ENCODE assay signal across 9 cellular contexts in genomic region chr1:174726167-174726879, GRCh38.
A peak's percentile ranks its signal among the peaks of the same experiment; 100 is the strongest.
DNase-seq lines count a peak whose midpoint lies in the region; FAIRE-seq and TF ChIP-seq lines count a peak whose summit lies in the region.
"Had no signal": no experiment of that assay in that cellular context is flagged by ENCODE, and none has a peak within 500 bp of the region (broad histone marks: within the 10 kb centered on the region; RNA-seq: fewer than 3 reads in every experiment).

No MANE protein-coding gene starts in this region.

- no peak overlapping the region for H3K4me3 ChIP-seq in endodermal cell (ENCODE audit: low read length)
- H3K4me3 ChIP-seq in retinal pigment epithelial cell (ENCODE audit: low read length), result no peak overlapping the region

- no peaks in the 10 kb centered on the region for H3K27me3 ChIP-seq in endodermal cell (ENCODE audit: control insufficient read depth, insufficient read depth, low read length, poor library complexity, severe bottlenecking)

- no peaks in the 10 kb centered on the region for H3K9me3 ChIP-seq in endodermal cell (ENCODE audit: control insufficient read depth, low read length)

- WGBS in endodermal cell (ENCODE audit: insufficient coverage in 1 of 2, insufficient read length in 1 of 2), 2 experiments, result 91 to 100% methylated on average over 1 of the region's 2 CpGs

- H3K4me1 Mint-ChIP-seq in endodermal cell, result peaks cover 4% of the 10 kb centered on the region
- no peaks in the 10 kb centered on the region for H3K4me1 Mint-ChIP-seq in activated naive CD4-positive, alpha-beta T cell treated with anti-CD3 and anti-CD28 coated beads, Interleukin-2, amount 10 ng/mL, durations not matched to agents 7 days and 5 days

- TF ChIP-seq CTCF in endodermal cell (conservative IDR thresholded peaks at IDR 0.05) (peak; percentile 79), retinal pigment epithelial cell (conservative IDR thresholded peaks at IDR 0.05; ENCODE audit: low read depth, low read length) (peak; percentile 50)

- no peak overlapping the region for H3K27ac ChIP-seq in endodermal cell (ENCODE audit: low read depth, low read length)

- H3K27ac Mint-ChIP-seq in endodermal cell, result no peak overlapping the region
- no peak overlapping the region for H3K27ac Mint-ChIP-seq in activated naive CD4-positive, alpha-beta T cell treated with anti-CD3 and anti-CD28 coated beads, Interleukin-2, amount 10 ng/mL, durations not matched to agents 7 days and 5 days

- no peak overlapping the region for H3K4me3 Mint-ChIP-seq in endodermal cell
- H3K4me3 Mint-ChIP-seq in activated naive CD4-positive, alpha-beta T cell treated with anti-CD3 and anti-CD28 coated beads, Interleukin-2, amount 10 ng/mL, durations not matched to agents 7 days and 5 days, result no peak overlapping the region
- H3K4me3 Mint-ChIP-seq: CD4-positive, alpha-beta memory T cell had no signal

- H3K27me3 Mint-ChIP-seq in endodermal cell (ENCODE audit: insufficient read depth), result no peaks in the 10 kb centered on the region
- no peaks in the 10 kb centered on the region for H3K27me3 Mint-ChIP-seq in activated naive CD4-positive, alpha-beta T cell treated with anti-CD3 and anti-CD28 coated beads, Interleukin-2, amount 10 ng/mL, durations not matched to agents 7 days and 5 days
- H3K27me3 Mint-ChIP-seq: CD4-positive, alpha-beta memory T cell had no signal

- no peak for FAIRE-seq in urothelium cell line (lab: Jason Lieb, UNC)

- H3K9me3 Mint-ChIP-seq in endodermal cell, result no peaks in the 10 kb centered on the region
- H3K9me3 Mint-ChIP-seq in activated naive CD4-positive, alpha-beta T cell treated with anti-CD3 and anti-CD28 coated beads, Interleukin-2, amount 10 ng/mL, durations not matched to agents 7 days and 5 days, result no peaks in the 10 kb centered on the region
- H3K9me3 Mint-ChIP-seq: CD4-positive, alpha-beta memory T cell had no signal

- peak; percentile 17 for DNase-seq in NCI-H1436 (lab: John Stamatoyannopoulos, UW)
- DNase-seq in NCI-H1436 treated with DMSO at 0.1 percent for 48 hours (lab: John Stamatoyannopoulos, UW), result no peak
- peak; percentile 43 for DNase-seq in NCI-H2227 (lab: John Stamatoyannopoulos, UW; ENCODE audit: unreplicated experiment)
- DNase-seq in endodermal cell, result no peak
- DNase-seq in retinal pigment epithelial cell (ENCODE audit: low read depth), result peak; percentile 7
- DNase-seq in OCI-M2 (lab: John Stamatoyannopoulos, UW; ENCODE audit: unreplicated experiment), result no peak
- DNase-seq in activated naive CD4-positive, alpha-beta T cell treated with anti-CD3 and anti-CD28 coated beads, Interleukin-2, amount 10 ng/mL, durations not matched to agents 7 days and 5 days, result no peak
- DNase-seq in urothelium cell line (ENCODE audit: low spot score), result no peak

- H3K9ac ChIP-seq in endodermal cell (ENCODE audit: extremely low read depth, low read length, poor library complexity, severe bottlenecking), result no peak overlapping the region

- H3K36me3 ChIP-seq in endodermal cell (ENCODE audit: control insufficient read depth, insufficient read depth, low read length), result no peaks in the 10 kb centered on the region

- no peaks in the 10 kb centered on the region for H3K36me3 Mint-ChIP-seq in endodermal cell (ENCODE audit: low read depth)
- no peaks in the 10 kb centered on the region for H3K36me3 Mint-ChIP-seq in activated naive CD4-positive, alpha-beta T cell treated with anti-CD3 and anti-CD28 coated beads, Interleukin-2, amount 10 ng/mL, durations not matched to agents 7 days and 5 days

- CTCF ChIA-PET in activated naive CD4-positive, alpha-beta T cell treated with anti-CD3 and anti-CD28 coated beads, Interleukin-2, amount 10 ng/mL, durations not matched to agents 7 days and 5 days (lab: Charles Lee), result interaction anchor here (0.7 to 3.3 kb wide), 4 partner anchors 10 to 468 kb away, joined by 3 to 18 read pairs (median 5); no protein-coding TSS in a partner anchor

- H3K4me1 ChIP-seq in endodermal cell (ENCODE audit: control insufficient read depth, insufficient read depth, low read length), result no peaks in the 10 kb centered on the region

Comparison
In these comparisons a context has a peak if more than half of its experiments do, and no peak if none do; other contexts are left out.
1. DNase-seq: peak in NCI-H1436 (single experiment), NCI-H2227 (single experiment) and retinal pigment epithelial cell (single experiment); none in NCI-H1436 treated with DMSO at 0.1 percent for 48 hours (single experiment), endodermal cell (single experiment), OCI-M2 (single experiment), activated naive CD4-positive, alpha-beta T cell treated with anti-CD3 and anti-CD28 coated beads, Interleukin-2, amount 10 ng/mL, durations not matched to agents 7 days and 5 days (single experiment) and urothelium cell line (single experiment).